In the genomic region with DNA sequence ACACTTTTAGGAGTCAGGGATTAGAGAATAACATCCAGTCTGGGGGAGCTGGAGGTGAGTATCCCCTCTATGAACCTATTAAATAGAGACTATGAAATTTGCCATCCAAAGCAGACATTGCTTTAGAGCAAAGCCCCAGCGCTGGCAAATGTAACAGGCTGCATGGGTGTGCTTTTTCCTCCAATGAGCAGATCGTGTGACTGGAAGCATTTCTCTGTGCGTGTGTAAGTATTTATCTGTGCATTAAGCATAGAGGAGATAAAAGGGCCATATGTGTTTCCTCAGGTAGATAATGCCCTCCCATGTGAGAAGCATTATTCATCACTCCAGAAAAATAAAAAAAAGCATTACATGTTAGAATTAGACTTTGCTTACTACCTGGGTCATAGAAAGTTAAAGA, we compare ENCODE assay signal across 8 cellular contexts. TPM values are rescaled to one million over a fixed set of nuclear protein-coding genes. Genes with fewer than 3 reads are reported as not detected.
A peak's percentile ranks its signal among the peaks of the same experiment; 100 is the strongest.
DNase-seq lines count a peak whose midpoint lies in the region; ATAC-seq and TF ChIP-seq lines count a peak whose summit lies in the region.

No MANE protein-coding gene starts in this region.

- in situ Hi-C loops in GM13976 (cut with MboI; ENCODE audit: low sequenced_read_pairs, unreplicated experiment), result no loop called here

- H3K36me3 Mint-ChIP-seq in activated naive CD4-positive, alpha-beta T cell treated with anti-CD3 and anti-CD28 coated beads, Interleukin-2, amount 50 U/mL, for 72 hours, result peaks cover 0 to 10% of the 10 kb centered on the region in 2 donors

- peak overlapping the region; percentile 60 to 70 for H3K4me3 ChIP-seq in mucosa of rectum (ENCODE audit: low read length in 2 of 2)

- H3K9ac ChIP-seq in mucosa of rectum (ENCODE audit: low read depth in 1 of 2, low read length in 2 of 2), result peak overlapping the region; percentile 41 to 62

- ATAC-seq in HG03064 (IDR thresholded peaks at IDR 0.05; ENCODE audit: low read depth, unreplicated experiment), result peak; percentile 7
- ATAC-seq in activated naive CD4-positive, alpha-beta T cell treated with anti-CD3 and anti-CD28 coated beads, Interleukin-2, amount 50 U/mL, for 72 hours, result peak in 1 of 2 donors; percentile 10

- TF ChIP-seq CTCF in GM13976 (IDR thresholded peaks at IDR 0.05; ENCODE audit: borderline replicate concordance, control extremely low read depth, extremely low read depth, insufficient read depth, missing control alignments), result no peak

- H3K36me3 ChIP-seq in mucosa of rectum (ENCODE audit: control insufficient read depth in 2 of 2, insufficient read depth in 2 of 2, low read length in 2 of 2), result no peaks in the 10 kb centered on the region

- peak; percentile 35 for DNase-seq in NCI-H146 (lab: John Stamatoyannopoulos, UW)
- DNase-seq in NCI-H146 treated with DMSO at 0.1 percent for 48 hours (lab: John Stamatoyannopoulos, UW; ENCODE audit: unreplicated experiment), result no peak
- DNase-seq in activated naive CD4-positive, alpha-beta T cell treated with anti-CD3 and anti-CD28 coated beads, Interleukin-2, amount 50 U/mL, for 72 hours (ENCODE audit: low spot score in 2 of 2), result no peak
- DNase-seq in anterior cingulate cortex (lab: John Stamatoyannopoulos, UW), result no peak
- DNase-seq in D341Med (ENCODE audit: low spot score), result no peak
- no peak for DNase-seq in GM13976 (ENCODE audit: low spot score)

- H3K27me3 ChIP-seq in mucosa of rectum (ENCODE audit: control insufficient read depth in 2 of 2, insufficient read depth in 2 of 2, low read length in 2 of 2), result no peaks in the 10 kb centered on the region

- H3K27ac Mint-ChIP-seq in activated naive CD4-positive, alpha-beta T cell treated with anti-CD3 and anti-CD28 coated beads, Interleukin-2, amount 50 U/mL, for 72 hours, result peak overlapping the region; percentile 80 to 94

- no peaks in the 10 kb centered on the region for H3K9me3 Mint-ChIP-seq in activated naive CD4-positive, alpha-beta T cell treated with anti-CD3 and anti-CD28 coated beads, Interleukin-2, amount 50 U/mL, for 72 hours

- no peaks in the 10 kb centered on the region for H3K9me3 ChIP-seq in mucosa of rectum (ENCODE audit: control insufficient read depth in 2 of 2, low read length in 2 of 2)

- H3K27ac ChIP-seq in mucosa of rectum (ENCODE audit: low read depth in 2 of 2, low read length in 2 of 2), result peak overlapping the region; percentile 64 to 69

- H3K4me1 ChIP-seq in mucosa of rectum (ENCODE audit: control insufficient read depth in 2 of 2, insufficient read depth in 2 of 2, low read length in 2 of 2), result peaks cover 0 to 4% of the 10 kb centered on the region in 2 donors

RNA-seq across cellular contexts. Expression of a gene that starts 0.9 kb away (rescaled TPM):
- total RNA-seq in activated naive CD4-positive, alpha-beta T cell treated with anti-CD3 and anti-CD28 coated beads, Interleukin-2, amount 50 U/mL, for 72 hours, result 1 to 10 TPM; 2.8 to 6.6 TPM

RNA-seq across cellular contexts. Expression of a gene that starts 52.2 kb away (rescaled TPM):
- total RNA-seq in activated naive CD4-positive, alpha-beta T cell treated with anti-CD3 and anti-CD28 coated beads, Interleukin-2, amount 50 U/mL, for 72 hours, result 1 to 10 TPM; 3.4 to 4.1 TPM

RNA-seq across cellular contexts. Expression of a gene that starts 55.1 kb away (rescaled TPM):
- total RNA-seq in activated naive CD4-positive, alpha-beta T cell treated with anti-CD3 and anti-CD28 coated beads, Interleukin-2, amount 50 U/mL, for 72 hours, result 1 to 10 TPM; 4.9 to 10.0 TPM
